In the genomic region with DNA sequence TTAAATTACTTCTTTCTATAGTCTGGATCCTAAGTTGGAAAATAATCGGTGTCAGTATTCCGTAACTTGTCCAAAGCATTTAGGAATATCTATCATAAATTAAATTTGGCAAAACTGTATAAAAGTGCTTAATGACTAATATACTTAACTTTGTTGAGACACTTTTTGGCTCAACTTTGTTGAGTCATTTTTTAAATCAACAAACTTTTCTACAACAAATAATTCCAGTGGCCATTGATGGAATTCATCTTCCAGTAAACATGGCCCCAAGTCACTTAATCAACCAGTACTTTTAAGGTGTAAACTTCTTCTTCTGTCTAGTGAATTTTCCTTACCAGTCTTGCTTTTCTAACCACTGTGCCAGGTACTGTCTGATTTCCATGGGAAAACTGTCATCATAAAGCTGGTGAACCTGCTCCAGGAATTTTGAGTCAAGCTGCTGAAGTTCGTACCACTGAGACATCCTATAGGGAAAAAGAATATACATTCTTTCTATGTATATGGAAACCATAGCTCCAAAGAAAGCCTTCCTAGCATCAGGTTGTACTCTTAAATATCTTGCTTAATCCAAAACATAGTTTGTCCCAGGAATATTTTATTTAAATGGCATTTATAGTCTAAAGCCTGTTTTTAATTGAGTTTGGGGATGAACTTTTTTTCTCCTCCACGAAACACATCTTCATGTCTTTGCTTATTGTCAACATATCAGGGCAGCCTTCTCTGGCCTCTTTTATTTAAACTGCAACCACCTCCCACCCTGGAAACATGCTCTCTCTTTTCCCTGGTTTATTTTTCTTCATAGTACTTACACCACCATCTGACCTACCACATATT, we compare ENCODE assay signal across 14 cellular contexts. TPM values are rescaled to one million over a fixed set of nuclear protein-coding genes. Genes with fewer than 3 reads are reported as not detected.
DNase-seq lines count a peak whose midpoint lies in the region; TF ChIP-seq lines count a peak whose summit lies in the region.
"Had no signal": no experiment of that assay in that cellular context is flagged by ENCODE, and none has a peak within 500 bp of the region (broad histone marks: within the 10 kb centered on the region; RNA-seq: fewer than 3 reads in every experiment).

No MANE protein-coding gene starts in this region.

- TF ChIP-seq POLR2A in GM18526 (IDR thresholded peaks at IDR 0.05; ENCODE audit: extremely low read depth, insufficient read length) = peak; percentile 12

- peaks cover 40% of the 10 kb centered on the region for H3K4me1 Mint-ChIP-seq in T-helper 2 cell treated with Interferon-gamma antibody and Interleukin-4, amounts not matched to agents 5 μg/mL and 100 μg/mL, for 36 hours (ENCODE audit: low read depth)
- H3K4me1 Mint-ChIP-seq in activated T-helper 2 cell treated with anti-CD3 and anti-CD28 coated beads, Interferon-gamma antibody, Interleukin-2, Interleukin-4, amounts not matched to agents 10 μg/mL and 5 μg/mL and 100 μg/mL, durations not matched to agents 14 hours and 24 hours and 36 hours (ENCODE audit: low read depth) = peaks cover 50% of the 10 kb centered on the region

- H3K4me3 Mint-ChIP-seq in T-helper 2 cell treated with Interferon-gamma antibody and Interleukin-4, amounts not matched to agents 5 μg/mL and 100 μg/mL, for 36 hours = peak overlapping the region; percentile 77
- H3K4me3 Mint-ChIP-seq in activated T-helper 2 cell treated with anti-CD3 and anti-CD28 coated beads, Interferon-gamma antibody, Interleukin-2, Interleukin-4, amounts not matched to agents 10 μg/mL and 5 μg/mL and 100 μg/mL, durations not matched to agents 14 hours and 24 hours and 36 hours (ENCODE audit: low read depth) = peak overlapping the region; percentile 61

- H3K36me3 Mint-ChIP-seq in T-helper 2 cell treated with Interferon-gamma antibody and Interleukin-4, amounts not matched to agents 5 μg/mL and 100 μg/mL, for 36 hours (ENCODE audit: low read depth) = peaks cover 69% of the 10 kb centered on the region
- H3K36me3 Mint-ChIP-seq in activated T-helper 2 cell treated with anti-CD3 and anti-CD28 coated beads, Interferon-gamma antibody, Interleukin-2, Interleukin-4, amounts not matched to agents 10 μg/mL and 5 μg/mL and 100 μg/mL, durations not matched to agents 14 hours and 24 hours and 36 hours (ENCODE audit: low read depth) = peaks cover 68% of the 10 kb centered on the region

- intact Hi-C loops in activated T-helper 2 cell treated with anti-CD3 and anti-CD28 coated beads, Interferon-gamma antibody, Interleukin-2, Interleukin-4, amounts not matched to agents 10 μg/mL and 5 μg/mL and 100 μg/mL, durations not matched to agents 14 hours and 24 hours and 36 hours (cut with micrococcal nuclease) = loop anchor here (5.0 kb wide), 1 partner anchor 1222 kb away; no protein-coding TSS in a partner anchor

- H3K9me3 Mint-ChIP-seq in T-helper 2 cell treated with Interferon-gamma antibody and Interleukin-4, amounts not matched to agents 5 μg/mL and 100 μg/mL, for 36 hours = peaks cover 11% of the 10 kb centered on the region
- H3K9me3 Mint-ChIP-seq in activated T-helper 2 cell treated with anti-CD3 and anti-CD28 coated beads, Interferon-gamma antibody, Interleukin-2, Interleukin-4, amounts not matched to agents 10 μg/mL and 5 μg/mL and 100 μg/mL, durations not matched to agents 14 hours and 24 hours and 36 hours = peaks cover 5% of the 10 kb centered on the region

- no peaks in the 10 kb centered on the region for H3K27me3 Mint-ChIP-seq in T-helper 2 cell treated with Interferon-gamma antibody and Interleukin-4, amounts not matched to agents 5 μg/mL and 100 μg/mL, for 36 hours (ENCODE audit: low read depth)
- no peaks in the 10 kb centered on the region for H3K27me3 Mint-ChIP-seq in activated T-helper 2 cell treated with anti-CD3 and anti-CD28 coated beads, Interferon-gamma antibody, Interleukin-2, Interleukin-4, amounts not matched to agents 10 μg/mL and 5 μg/mL and 100 μg/mL, durations not matched to agents 14 hours and 24 hours and 36 hours (ENCODE audit: low read depth)

- DNase-seq in T-helper 2 cell treated with Interferon-gamma antibody and Interleukin-4, amounts not matched to agents 5 μg/mL and 100 μg/mL, for 36 hours (ENCODE audit: low spot score) = no peak
- DNase-seq in T-helper 2 cell (no peak), iris pigment epithelial cell (ENCODE audit: low read depth) (peak; percentile 53), GM19238 (ENCODE audit: insufficient read length, low spot score) (no peak), cerebellar nuclear complex (lab: John Stamatoyannopoulos, UW) (no peak)
- DNase-seq in activated T-helper 2 cell treated with anti-CD3 and anti-CD28 coated beads, Interferon-gamma antibody, Interleukin-2, Interleukin-4, amounts not matched to agents 10 μg/mL and 5 μg/mL and 100 μg/mL, durations not matched to agents 14 hours and 24 hours and 36 hours (ENCODE audit: low spot score) = no peak
- no peak for DNase-seq in stimulated activated CD4-positive, alpha-beta T cell treated with anti-CD3 and anti-CD28 coated beads, Interleukin-2, amount 100 ng/mL, for 24 hours
- DNase-seq: 8988T; amniotic stem cell; heart left ventricle; NCI-H1417; NK-92 treated with Interleukin-12 subunit alpha and Interleukin-12 subunit beta, amount 100 ng/mL, for 24 hours; pancreas had no signal

- H3K27ac Mint-ChIP-seq in T-helper 2 cell treated with Interferon-gamma antibody and Interleukin-4, amounts not matched to agents 5 μg/mL and 100 μg/mL, for 36 hours = no peak overlapping the region
- H3K27ac Mint-ChIP-seq in activated T-helper 2 cell treated with anti-CD3 and anti-CD28 coated beads, Interferon-gamma antibody, Interleukin-2, Interleukin-4, amounts not matched to agents 10 μg/mL and 5 μg/mL and 100 μg/mL, durations not matched to agents 14 hours and 24 hours and 36 hours = peak overlapping the region; percentile 43

RNA-seq across cellular contexts. Expression of gene STAT1, which starts 4.2 kb away (rescaled TPM):
- 135 and 139 TPM in 2 replicates for total RNA-seq in activated T-helper 2 cell treated with anti-CD3 and anti-CD28 coated beads, Interferon-gamma antibody, Interleukin-2, Interleukin-4, amounts not matched to agents 10 μg/mL and 5 μg/mL and 100 μg/mL, durations not matched to agents 14 hours and 24 hours and 36 hours
